1 cellular context compared by ENCODE assay signal in the genomic region with DNA sequence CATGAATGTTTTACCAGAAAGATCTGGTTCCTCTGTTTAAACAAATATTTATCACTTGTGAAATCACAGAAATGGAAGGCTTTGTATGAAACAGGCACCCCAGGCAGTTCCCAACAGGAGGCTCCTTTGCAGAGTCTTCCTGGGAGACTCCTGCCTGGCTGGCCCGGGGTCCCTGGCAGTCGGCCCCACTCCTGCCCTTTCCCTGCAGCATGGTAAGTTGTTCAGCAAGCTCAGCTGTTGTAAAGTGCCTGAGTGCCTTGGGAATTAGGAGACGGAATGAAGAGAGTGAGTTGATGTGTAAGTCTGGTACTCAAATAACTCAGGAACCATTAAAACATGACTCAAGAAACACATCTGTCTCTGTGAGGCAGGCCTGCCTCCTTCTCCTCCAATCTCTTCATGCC.
TF ChIP-seq lines count a peak whose summit lies in the region.

No MANE protein-coding gene starts in this region.

TF ChIP-seq in GM12878, 131 proteins besides CTCF, POLR2A, EP300 and RAD21 (continued from another document):
- TF ChIP-seq, protein P1, sequence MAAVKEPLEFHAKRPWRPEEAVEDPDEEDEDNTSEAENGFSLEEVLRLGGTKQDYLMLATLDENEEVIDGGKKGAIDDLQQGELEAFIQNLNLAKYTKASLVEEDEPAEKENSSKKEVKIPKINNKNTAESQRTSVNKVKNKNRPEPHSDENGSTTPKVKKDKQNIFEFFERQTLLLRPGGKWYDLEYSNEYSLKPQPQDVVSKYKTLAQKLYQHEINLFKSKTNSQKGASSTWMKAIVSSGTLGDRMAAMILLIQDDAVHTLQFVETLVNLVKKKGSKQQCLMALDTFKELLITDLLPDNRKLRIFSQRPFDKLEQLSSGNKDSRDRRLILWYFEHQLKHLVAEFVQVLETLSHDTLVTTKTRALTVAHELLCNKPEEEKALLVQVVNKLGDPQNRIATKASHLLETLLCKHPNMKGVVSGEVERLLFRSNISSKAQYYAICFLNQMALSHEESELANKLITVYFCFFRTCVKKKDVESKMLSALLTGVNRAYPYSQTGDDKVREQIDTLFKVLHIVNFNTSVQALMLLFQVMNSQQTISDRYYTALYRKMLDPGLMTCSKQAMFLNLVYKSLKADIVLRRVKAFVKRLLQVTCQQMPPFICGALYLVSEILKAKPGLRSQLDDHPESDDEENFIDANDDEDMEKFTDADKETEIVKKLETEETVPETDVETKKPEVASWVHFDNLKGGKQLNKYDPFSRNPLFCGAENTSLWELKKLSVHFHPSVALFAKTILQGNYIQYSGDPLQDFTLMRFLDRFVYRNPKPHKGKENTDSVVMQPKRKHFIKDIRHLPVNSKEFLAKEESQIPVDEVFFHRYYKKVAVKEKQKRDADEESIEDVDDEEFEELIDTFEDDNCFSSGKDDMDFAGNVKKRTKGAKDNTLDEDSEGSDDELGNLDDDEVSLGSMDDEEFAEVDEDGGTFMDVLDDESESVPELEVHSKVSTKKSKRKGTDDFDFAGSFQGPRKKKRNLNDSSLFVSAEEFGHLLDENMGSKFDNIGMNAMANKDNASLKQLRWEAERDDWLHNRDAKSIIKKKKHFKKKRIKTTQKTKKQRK (IDR thresholded peaks at IDR 0.05; ENCODE audit: low read depth, low read length), result no peak
TF ChIP-seq in GM12878: peak in this region for 0.
